Comparison of ENCODE assay signal across 8 cellular contexts in genomic region chr17:30290696-30291570, GRCh38. TPM values are rescaled to one million over a fixed set of nuclear protein-coding genes. Genes with fewer than 3 reads are reported as not detected.
A peak's percentile ranks its signal among the peaks of the same experiment; 100 is the strongest.
DNase-seq lines count a peak whose midpoint lies in the region; ATAC-seq and TF ChIP-seq lines count a peak whose summit lies in the region.

No MANE protein-coding gene starts in this region.

- H3K27ac ChIP-seq in esophagus muscularis mucosa (replicated peaks in 1 of 4) (peak overlapping the region; percentile 79 to 86 (median 82)), tibial artery (peak overlapping the region; percentile 92 to 93)

- CTCF ChIA-PET in activated CD8-positive, alpha-beta memory T cell treated with anti-CD3 and anti-CD28 coated beads, Interleukin-2, amount 10 ng/mL, durations not matched to agents 7 days and 5 days (lab: Charles Lee), result interaction anchor here (1.0 to 2.7 kb wide), 12 partner anchors 10 to 310 kb away, joined by 3 to 34 read pairs (median 6); partner anchors contain the start of genes CPD and TMIGD1

- peak overlapping the region; percentile 76 to 92 (median 84) for H3K4me3 ChIP-seq in esophagus muscularis mucosa
- peak overlapping the region; percentile 84 to 89 for H3K4me3 ChIP-seq in tibial artery

- TF ChIP-seq POLR2A in esophagus muscularis mucosa (IDR thresholded peaks at IDR 0.05; ENCODE audit: low read depth), result no peak

- H3K27ac Mint-ChIP-seq in activated CD8-positive, alpha-beta memory T cell treated with anti-CD3 and anti-CD28 coated beads, Interleukin-2, amount 10 ng/mL, durations not matched to agents 7 days and 5 days, result peak overlapping the region; percentile 90
- peak overlapping the region; percentile 36 to 92 (median 87) for H3K27ac Mint-ChIP-seq in naive thymus-derived CD8-positive, alpha-beta T cell

- H3K9me3 ChIP-seq in esophagus muscularis mucosa (no peaks in the 10 kb centered on the region), tibial artery (no peaks in the 10 kb centered on the region)

- H3K9me3 Mint-ChIP-seq in activated CD8-positive, alpha-beta memory T cell treated with anti-CD3 and anti-CD28 coated beads, Interleukin-2, amount 10 ng/mL, durations not matched to agents 7 days and 5 days (ENCODE audit: low read depth), result no peaks in the 10 kb centered on the region
- no peaks in the 10 kb centered on the region for H3K9me3 Mint-ChIP-seq in naive thymus-derived CD8-positive, alpha-beta T cell

- peak; percentile 42 for DNase-seq in EH (ENCODE audit: low read depth)
- DNase-seq in H4 (ENCODE audit: low spot score), result peak; percentile 14
- peak; percentile 5 for DNase-seq in NCI-H510A (lab: John Stamatoyannopoulos, UW)
- peak; percentile 66 for DNase-seq in activated CD8-positive, alpha-beta memory T cell treated with anti-CD3 and anti-CD28 coated beads, Interleukin-2, amount 10 ng/mL, durations not matched to agents 7 days and 5 days
- DNase-seq in esophagus muscularis mucosa (ENCODE audit: extremely low spot score), result no peak
- peak in 5 of 10 donors; percentile 9 to 32 (median 18) for DNase-seq in naive thymus-derived CD8-positive, alpha-beta T cell
- DNase-seq in tibial artery, result peak; percentile 23 to 66

- TF ChIP-seq CTCF in esophagus muscularis mucosa (IDR thresholded peaks at IDR 0.05) (no peak), tibial artery (IDR thresholded peaks at IDR 0.05) (no peak)

- peaks cover 17 to 33% (median 29%) of the 10 kb centered on the region in 4 donors for H3K36me3 ChIP-seq in esophagus muscularis mucosa
- peaks cover 19 to 31% (median 21%) of the 10 kb centered on the region in 3 donors for H3K36me3 ChIP-seq in tibial artery

- no peaks in the 10 kb centered on the region for H3K27me3 ChIP-seq in esophagus muscularis mucosa
- no peaks in the 10 kb centered on the region for H3K27me3 ChIP-seq in tibial artery

- H3K27me3 Mint-ChIP-seq in activated CD8-positive, alpha-beta memory T cell treated with anti-CD3 and anti-CD28 coated beads, Interleukin-2, amount 10 ng/mL, durations not matched to agents 7 days and 5 days, result no peaks in the 10 kb centered on the region
- H3K27me3 Mint-ChIP-seq in naive thymus-derived CD8-positive, alpha-beta T cell, result no peaks in the 10 kb centered on the region

- intact Hi-C loops in esophagus muscularis mucosa (cut with DNase I) (loop anchor here (10.0 kb wide), 1 partner anchor 84 kb away; the partner anchor contains the start of gene CPD), tibial artery (cut with DNase I; ENCODE audit: low total_unique reads) (loop anchor here (5.0 kb wide), 1 partner anchor 86 kb away; the partner anchor contains the start of gene CPD)

- peaks cover 22% of the 10 kb centered on the region for H3K4me1 Mint-ChIP-seq in activated CD8-positive, alpha-beta memory T cell treated with anti-CD3 and anti-CD28 coated beads, Interleukin-2, amount 10 ng/mL, durations not matched to agents 7 days and 5 days
- H3K4me1 Mint-ChIP-seq in naive thymus-derived CD8-positive, alpha-beta T cell, result peaks cover 9 to 25% (median 19%) of the 10 kb centered on the region in 4 donors

- no peak for TF ChIP-seq EP300 in esophagus muscularis mucosa (IDR thresholded peaks at IDR 0.05)

- 5% methylated on average over 17 of the region's 22 CpGs for WGBS in esophagus muscularis mucosa

- POLR2A ChIA-PET in naive thymus-derived CD8-positive, alpha-beta T cell (lab: Charles Lee), result interaction anchor here (0.9 to 2.1 kb wide), 6 partner anchors 10 to 166 kb away, joined by 3 to 17 read pairs (median 10); no protein-coding TSS in a partner anchor

- peak overlapping the region; percentile 98 for H3K4me3 Mint-ChIP-seq in activated CD8-positive, alpha-beta memory T cell treated with anti-CD3 and anti-CD28 coated beads, Interleukin-2, amount 10 ng/mL, durations not matched to agents 7 days and 5 days
- peak overlapping the region in 9 of 10 donors; percentile 90 to 97 (median 95) for H3K4me3 Mint-ChIP-seq in naive thymus-derived CD8-positive, alpha-beta T cell

- H3K4me1 ChIP-seq in esophagus muscularis mucosa (peaks cover 14 to 21% (median 15%) of the 10 kb centered on the region in 4 donors), tibial artery (peaks cover 0 to 19% (median 9%) of the 10 kb centered on the region in 4 donors)

- ATAC-seq in activated CD8-positive, alpha-beta memory T cell treated with anti-CD3 and anti-CD28 coated beads, Interleukin-2, amount 10 ng/mL, durations not matched to agents 7 days and 5 days, result peak; percentile 48
- ATAC-seq in naive thymus-derived CD8-positive, alpha-beta T cell, result peak; percentile 34 to 45
- ATAC-seq in HG03457 (IDR thresholded peaks at IDR 0.05; ENCODE audit: unreplicated experiment), result no peak

- peaks cover 20% of the 10 kb centered on the region for H3K36me3 Mint-ChIP-seq in activated CD8-positive, alpha-beta memory T cell treated with anti-CD3 and anti-CD28 coated beads, Interleukin-2, amount 10 ng/mL, durations not matched to agents 7 days and 5 days
- peaks cover 0 to 28% (median 9%) of the 10 kb centered on the region in 3 donors for H3K36me3 Mint-ChIP-seq in naive thymus-derived CD8-positive, alpha-beta T cell

RNA-seq across cellular contexts. Expression of gene BLMH, which starts 0.8 kb away (rescaled TPM):
- total RNA-seq in H4 (2014; rRNA removed; shearing (Covaris generic)), result 32.9 and 48.8 TPM in 2 replicates
- 10 to 100 TPM; 68.0 to 70.5 TPM for total RNA-seq in activated CD8-positive, alpha-beta memory T cell treated with anti-CD3 and anti-CD28 coated beads, Interleukin-2, amount 10 ng/mL, durations not matched to agents 7 days and 5 days
- total RNA-seq in esophagus muscularis mucosa, result 10 to 100 TPM; 16.6 to 22.4 (median 20.8) TPM
- 10 to 100 TPM; 50.2 to 52.0 TPM for total RNA-seq in naive thymus-derived CD8-positive, alpha-beta T cell
- 10 to 100 TPM; 17.6 to 28.3 (median 25.4) TPM for polyA plus RNA-seq in naive thymus-derived CD8-positive, alpha-beta T cell

RNA-seq across cellular contexts. Expression of gene TMIGD1, which starts 42.9 kb away (rescaled TPM):
- not detected in 2 replicates for total RNA-seq in H4 (2014; rRNA removed; shearing (Covaris generic))
- not detected for total RNA-seq in activated CD8-positive, alpha-beta memory T cell treated with anti-CD3 and anti-CD28 coated beads, Interleukin-2, amount 10 ng/mL, durations not matched to agents 7 days and 5 days
- total RNA-seq in esophagus muscularis mucosa, result under 1 TPM in 1 of 4 donors, not detected in 3; 0.29 TPM
- total RNA-seq in naive thymus-derived CD8-positive, alpha-beta T cell, result not detected
- polyA plus RNA-seq in naive thymus-derived CD8-positive, alpha-beta T cell, result not detected

RNA-seq across cellular contexts. Expression of gene SLC6A4, which starts 55.4 kb away (rescaled TPM):
- not detected in 2 replicates for total RNA-seq in H4 (2014; rRNA removed; shearing (Covaris generic))
- total RNA-seq in activated CD8-positive, alpha-beta memory T cell treated with anti-CD3 and anti-CD28 coated beads, Interleukin-2, amount 10 ng/mL, durations not matched to agents 7 days and 5 days, result under 1 TPM in 1 of 2 experiments, not detected in 1; 0.12 TPM
- under 1 TPM; 0.11 to 0.50 (median 0.27) TPM for total RNA-seq in esophagus muscularis mucosa
- not detected for total RNA-seq in naive thymus-derived CD8-positive, alpha-beta T cell
- under 1 TPM in 2 of 3 donors, not detected in 1; 0.05 to 0.16 TPM for polyA plus RNA-seq in naive thymus-derived CD8-positive, alpha-beta T cell
